ENCODE assay signal across 23 cellular contexts in genomic region chr7:120060283-120060682, GRCh38.
A peak's percentile ranks its signal among the peaks of the same experiment; 100 is the strongest.
DNase-seq lines count a peak whose midpoint lies in the region; ATAC-seq and TF ChIP-seq lines count a peak whose summit lies in the region.
"Had no signal": no experiment of that assay in that cellular context is flagged by ENCODE, and none has a peak within 500 bp of the region (broad histone marks: within the 10 kb centered on the region; RNA-seq: fewer than 3 reads in every experiment).

No MANE protein-coding gene starts in this region.

- H3K4me3 Mint-ChIP-seq in GM23338 (no peak overlapping the region), neural progenitor cell (no peak overlapping the region)
- H3K4me3 Mint-ChIP-seq: activated CD8-positive, alpha-beta T cell treated with anti-CD3 and anti-CD28 coated beads for 36 hours; central memory CD8-positive, alpha-beta T cell; effector memory CD8-positive, alpha-beta T cell had no signal

- no peak overlapping the region for H3K27ac ChIP-seq in GM23338 (ENCODE audit: low read depth)
- no peak overlapping the region for H3K27ac ChIP-seq in neural progenitor cell
- H3K27ac ChIP-seq: foreskin keratinocyte, KMS-11, RWPE1, vagina had no signal

- H3K4me2 ChIP-seq in GM23338: no peak overlapping the region
- H3K4me2 ChIP-seq in neural progenitor cell: no peak overlapping the region
- H3K4me2 ChIP-seq: KMS-11 had no signal

- H2AFZ ChIP-seq in GM23338: peak overlapping the region; percentile 66; the same call in 1 of the 2 replicates
- no peak overlapping the region for H2AFZ ChIP-seq in neural progenitor cell (replicated peaks)

- no peak overlapping the region for H3K4me3 ChIP-seq in GM23338
- no peak overlapping the region for H3K4me3 ChIP-seq in epithelial cell of esophagus (ENCODE audit: low read length)
- no peak overlapping the region for H3K4me3 ChIP-seq in neural progenitor cell
- H3K4me3 ChIP-seq: vagina had no signal

- no peaks in the 10 kb centered on the region for H3K9me3 ChIP-seq in neural progenitor cell (ENCODE audit: low read depth)
- H3K9me3 ChIP-seq: Caco-2, vagina had no signal

- no peak overlapping the region for H3K9ac ChIP-seq in neural progenitor cell
- H3K9ac ChIP-seq: KMS-11 had no signal

- peaks cover 18% of the 10 kb centered on the region for H3K9me2 ChIP-seq in GM23338 (ENCODE audit: insufficient read depth)

- H3K36me3 ChIP-seq in GM23338 (ENCODE audit: insufficient read depth) (no peaks in the 10 kb centered on the region), neural progenitor cell (no peaks in the 10 kb centered on the region)
- H3K36me3 ChIP-seq: vagina had no signal

- H3K9me3 Mint-ChIP-seq in GM23338: no peaks in the 10 kb centered on the region; the same call in 2 of the 3 replicates
- no peaks in the 10 kb centered on the region for H3K9me3 Mint-ChIP-seq in neural progenitor cell

- no peaks in the 10 kb centered on the region for H3K4me1 ChIP-seq in GM23338 (ENCODE audit: insufficient read depth)
- no peaks in the 10 kb centered on the region for H3K4me1 ChIP-seq in neural progenitor cell
- H3K4me1 ChIP-seq: Caco-2, foreskin keratinocyte, vagina had no signal

- no peaks in the 10 kb centered on the region for H3F3A ChIP-seq in GM23338 (replicated peaks; ENCODE audit: low read depth)
- no peaks in the 10 kb centered on the region for H3F3A ChIP-seq in neural progenitor cell (ENCODE audit: low read depth)

- H3K27me3 ChIP-seq in GM23338 (ENCODE audit: insufficient read depth) (no peaks in the 10 kb centered on the region), neural progenitor cell (no peaks in the 10 kb centered on the region)
- H3K27me3 ChIP-seq: foreskin keratinocyte, vagina had no signal

- DNase-seq in GM23338 (ENCODE audit: low spot score) (no peak), RPMI7951 (ENCODE audit: low read depth) (peak; percentile 65), epithelial cell of esophagus (ENCODE audit: low read depth) (peak; percentile 67), renal cortical epithelial cell (ENCODE audit: low read depth) (peak; percentile 49), HuH-7 (ENCODE audit: low spot score) (no peak), H4 (ENCODE audit: low spot score) (no peak), neural progenitor cell (ENCODE audit: low spot score) (no peak), DMS153 (lab: John Stamatoyannopoulos, UW) (no peak)
- DNase-seq: activated CD8-positive, alpha-beta T cell treated with anti-CD3 and anti-CD28 coated beads for 36 hours; Caco-2; effector memory CD8-positive, alpha-beta T cell; foreskin keratinocyte; left cardiac atrium; NCI-H1436; NCI-H2171 treated with DMSO at 0.1 percent for 48 hours; NCI-H774; occipital lobe; stimulated activated CD4-positive, alpha-beta T cell treated with anti-CD3 and anti-CD28 coated beads, Interleukin-2, amount 100 ng/mL, for 48 hours had no signal

- H3K36me3 Mint-ChIP-seq in GM23338 (ENCODE audit: low read depth): no peaks in the 10 kb centered on the region
- no peaks in the 10 kb centered on the region for H3K36me3 Mint-ChIP-seq in neural progenitor cell

- no peak for ATAC-seq in GM23338
- ATAC-seq: activated CD8-positive, alpha-beta T cell treated with anti-CD3 and anti-CD28 coated beads for 36 hours; effector memory CD8-positive, alpha-beta T cell; foreskin keratinocyte; left cardiac atrium; sciatic nerve had no signal

- H3K27me3 Mint-ChIP-seq in GM23338 (ENCODE audit: insufficient read depth, low read depth, poor library complexity): no peaks in the 10 kb centered on the region
- peaks cover 3% of the 10 kb centered on the region for H3K27me3 Mint-ChIP-seq in neural progenitor cell (ENCODE audit: insufficient read depth, low read depth)
- H3K27me3 Mint-ChIP-seq: activated CD8-positive, alpha-beta T cell treated with anti-CD3 and anti-CD28 coated beads for 36 hours; central memory CD8-positive, alpha-beta T cell; effector memory CD8-positive, alpha-beta T cell had no signal

- H3K79me2 ChIP-seq in GM23338 (replicated peaks; ENCODE audit: insufficient read depth) (no peaks in the 10 kb centered on the region), neural progenitor cell (ENCODE audit: low read depth) (no peaks in the 10 kb centered on the region)

- H4K20me1 ChIP-seq in GM23338 (replicated peaks; ENCODE audit: insufficient read depth): no peaks in the 10 kb centered on the region
- H4K20me1 ChIP-seq in neural progenitor cell (ENCODE audit: low read depth): no peaks in the 10 kb centered on the region

- no peak for TF ChIP-seq CTCF in GM23338 (conservative IDR thresholded peaks at IDR 0.05; ENCODE audit: low read depth in 2 of 2)
- no peak for TF ChIP-seq CTCF in epithelial cell of esophagus (IDR thresholded peaks at IDR 0.05; ENCODE audit: insufficient read depth, low read depth, low read length, missing control alignments)
- TF ChIP-seq CTCF in neural progenitor cell (IDR thresholded peaks at IDR 0.05): no peak

- H3K27ac Mint-ChIP-seq in GM23338 (0 out of 2 replicates have a peak overlapping the region, but pooled peaks have one; percentile 11), neural progenitor cell (no peak overlapping the region)
- H3K27ac Mint-ChIP-seq: activated CD8-positive, alpha-beta T cell treated with anti-CD3 and anti-CD28 coated beads for 36 hours; effector memory CD8-positive, alpha-beta T cell had no signal

- H3K4me1 Mint-ChIP-seq in GM23338: no peaks in the 10 kb centered on the region
- no peaks in the 10 kb centered on the region for H3K4me1 Mint-ChIP-seq in neural progenitor cell
- H3K4me1 Mint-ChIP-seq: central memory CD8-positive, alpha-beta T cell had no signal

TF ChIP-seq in GM23338, 12 proteins besides CTCF, POLR2A, EP300 and RAD21 (continues in another document):
- TF ChIP-seq CREB1 (CRISPR knock-in tag; IDR thresholded peaks at IDR 0.05; ENCODE audit: low read depth) (no peak), ETS1 (IDR thresholded peaks at IDR 0.05) (no peak), ZNF114 (CRISPR knock-in tag; IDR thresholded peaks at IDR 0.05) (no peak), ZNF331 (CRISPR knock-in tag; IDR thresholded peaks at IDR 0.05; ENCODE audit: low read depth) (no peak), POLR2AphosphoS5 (IDR thresholded peaks at IDR 0.05; ENCODE audit: low read depth) (no peak), EZH2 (IDR thresholded peaks at IDR 0.05; ENCODE audit: low read depth, unreplicated experiment) (no peak), NANOG (IDR thresholded peaks at IDR 0.05; ENCODE audit: borderline replicate concordance) (no peak), EZH2phosphoT487 (IDR thresholded peaks at IDR 0.05; ENCODE audit: unreplicated experiment) (no peak)

Comparison
In these comparisons a context has a peak if more than half of its experiments do, and no peak if none do; other contexts are left out.
1. DNase-seq: peak in RPMI7951 (single experiment), epithelial cell of esophagus (single experiment) and renal cortical epithelial cell (single experiment); none in GM23338 (single experiment), HuH-7 (single experiment), H4 (single experiment), neural progenitor cell (single experiment) and DMS153 (single experiment).